In the genomic region with DNA sequence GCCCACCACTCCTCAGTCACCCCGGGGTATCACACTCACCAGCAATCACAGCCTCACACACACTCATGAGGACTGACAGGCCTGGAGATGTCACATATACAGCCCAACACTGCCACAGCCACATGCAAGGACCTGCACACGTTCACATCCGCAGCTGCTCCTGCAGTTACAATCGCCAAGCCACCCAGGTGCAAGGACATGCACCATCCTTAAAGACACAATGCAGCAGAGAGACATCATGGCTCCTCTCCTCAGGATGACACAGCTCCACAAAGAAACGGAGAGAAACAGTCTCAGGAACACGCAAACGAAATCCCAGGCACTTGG, we compare ENCODE assay signal across 10 cellular contexts. TPM values are rescaled to one million over a fixed set of nuclear protein-coding genes. Genes with fewer than 3 reads are reported as not detected.
A peak's percentile ranks its signal among the peaks of the same experiment; 100 is the strongest.
DNase-seq lines count a peak whose midpoint lies in the region; ATAC-seq and TF ChIP-seq lines count a peak whose summit lies in the region.
"Had no signal": no experiment of that assay in that cellular context is flagged by ENCODE, and none has a peak within 500 bp of the region (broad histone marks: within the 10 kb centered on the region; RNA-seq: fewer than 3 reads in every experiment).

No MANE protein-coding gene starts in this region.

- H3K27me3 ChIP-seq in SK-N-SH (ENCODE audit: insufficient read depth) = peaks cover 9% of the 10 kb centered on the region

- peaks cover 0 to 3% of the 10 kb centered on the region in 2 experiments; a peak in 1 of 4 replicates for H3K4me1 ChIP-seq in SK-N-SH (ENCODE audit: control insufficient read depth in 1 of 2, insufficient read depth in 2 of 2, low read depth in 1 of 2, low read length in 1 of 2)

- peaks cover 14% of the 10 kb centered on the region for H3K4me1 Mint-ChIP-seq in activated naive CD4-positive, alpha-beta T cell treated with anti-CD3 and anti-CD28 coated beads for 36 hours (ENCODE audit: low read depth)
- peaks cover 6% of the 10 kb centered on the region for H3K4me1 Mint-ChIP-seq in glutamatergic neuron (ENCODE audit: low read depth, unreplicated experiment)
- peaks cover 10 to 22% of the 10 kb centered on the region in 2 donors for H3K4me1 Mint-ChIP-seq in stimulated activated naive B cell treated with anti-CD40 and anti-IgM and Interleukin-4, amounts not matched to agents 10 μg/mL and 1 μg/mL and 100 μg/mL, for 72 hours

- H3K9me3 Mint-ChIP-seq in activated naive CD4-positive, alpha-beta T cell treated with anti-CD3 and anti-CD28 coated beads for 36 hours = no peaks in the 10 kb centered on the region
- peaks cover 6% of the 10 kb centered on the region for H3K9me3 Mint-ChIP-seq in glutamatergic neuron (ENCODE audit: unreplicated experiment)
- H3K9me3 Mint-ChIP-seq in stimulated activated naive B cell treated with anti-CD40 and anti-IgM and Interleukin-4, amounts not matched to agents 10 μg/mL and 1 μg/mL and 100 μg/mL, for 72 hours = no peaks in the 10 kb centered on the region

- peak overlapping the region; percentile 53 to 63 for H3K4me3 ChIP-seq in SK-N-SH (ENCODE audit: low read depth in 2 of 2, low read length in 1 of 2)

- CTCF ChIA-PET in activated naive CD4-positive, alpha-beta T cell treated with anti-CD3 and anti-CD28 coated beads for 36 hours (lab: Charles Lee) = no interaction called here
- CTCF ChIA-PET in SK-N-SH (lab: Yijun Ruan, JAX) = interaction anchor here (0.6 to 1.3 kb wide), 4 partner anchors 9 to 77 kb away, joined by 3 to 5 read pairs (median 4); no protein-coding TSS in a partner anchor

- H3K36me3 Mint-ChIP-seq in activated naive CD4-positive, alpha-beta T cell treated with anti-CD3 and anti-CD28 coated beads for 36 hours (ENCODE audit: low read depth) = no peaks in the 10 kb centered on the region
- H3K36me3 Mint-ChIP-seq in glutamatergic neuron (ENCODE audit: unreplicated experiment) = no peaks in the 10 kb centered on the region
- H3K36me3 Mint-ChIP-seq in stimulated activated naive B cell treated with anti-CD40 and anti-IgM and Interleukin-4, amounts not matched to agents 10 μg/mL and 1 μg/mL and 100 μg/mL, for 72 hours = no peaks in the 10 kb centered on the region

- DNase-seq in activated naive CD4-positive, alpha-beta T cell treated with anti-CD3 and anti-CD28 coated beads for 36 hours = peak; percentile 12
- DNase-seq in activated naive CD4-positive, alpha-beta T cell treated with anti-CD3 and anti-CD28 coated beads, Interleukin-2, amount 50 U/mL, for 16 hours = no peak
- DNase-seq in SK-N-SH = peak; percentile 44
- no peak for DNase-seq in glutamatergic neuron
- no peak for DNase-seq in stimulated activated naive B cell treated with anti-CD40 and anti-IgM and Interleukin-4, amounts not matched to agents 10 μg/mL and 1 μg/mL and 100 μg/mL, for 72 hours
- DNase-seq in stimulated activated CD8-positive, alpha-beta memory T cell treated with anti-CD3 and anti-CD28 coated beads, Interleukin-4, amount 100 ng/mL, for 48 hours = no peak
- DNase-seq in epidermal melanocyte (ENCODE audit: insufficient read length, low spot score) = no peak
- DNase-seq: dermis blood vessel endothelial cell had no signal

- no peaks in the 10 kb centered on the region for H3K36me3 ChIP-seq in SK-N-SH (replicated peaks in 1 of 2; ENCODE audit: control insufficient read depth in 1 of 2, insufficient read depth in 2 of 2, low read length in 1 of 2)

- no peaks in the 10 kb centered on the region for H3K9me3 ChIP-seq in SK-N-SH

- intact Hi-C loops in activated naive CD4-positive, alpha-beta T cell treated with anti-CD3 and anti-CD28 coated beads for 36 hours (cut with micrococcal nuclease) = no loop called here

- peak overlapping the region; percentile 70 for H3K4me3 Mint-ChIP-seq in activated naive CD4-positive, alpha-beta T cell treated with anti-CD3 and anti-CD28 coated beads for 36 hours
- H3K4me3 Mint-ChIP-seq in glutamatergic neuron (ENCODE audit: unreplicated experiment) = peak overlapping the region; percentile 97
- H3K4me3 Mint-ChIP-seq in stimulated activated naive B cell treated with anti-CD40 and anti-IgM and Interleukin-4, amounts not matched to agents 10 μg/mL and 1 μg/mL and 100 μg/mL, for 72 hours = peak overlapping the region; percentile 51 to 75

- H4K20me1 ChIP-seq in SK-N-SH (ENCODE audit: insufficient read depth) = no peaks in the 10 kb centered on the region

- no peak for TF ChIP-seq EP300 in SK-N-SH (IDR thresholded peaks at IDR 0.05; ENCODE audit: borderline replicate concordance in 1 of 2, low read depth in 1 of 2, low read length in 1 of 2)

- peak in 1 of 2 donors; percentile 23 for ATAC-seq in stimulated activated naive B cell treated with anti-CD40 and anti-IgM and Interleukin-4, amounts not matched to agents 10 μg/mL and 1 μg/mL and 100 μg/mL, for 72 hours (replicated peaks)
- ATAC-seq in HG02973 (IDR thresholded peaks at IDR 0.05; ENCODE audit: unreplicated experiment) = no peak

- H3K27me3 Mint-ChIP-seq in activated naive CD4-positive, alpha-beta T cell treated with anti-CD3 and anti-CD28 coated beads for 36 hours (ENCODE audit: low read depth) = peaks cover 20% of the 10 kb centered on the region
- peaks cover 9% of the 10 kb centered on the region for H3K27me3 Mint-ChIP-seq in glutamatergic neuron (ENCODE audit: unreplicated experiment)
- H3K27me3 Mint-ChIP-seq in stimulated activated naive B cell treated with anti-CD40 and anti-IgM and Interleukin-4, amounts not matched to agents 10 μg/mL and 1 μg/mL and 100 μg/mL, for 72 hours = peaks cover 40 to 41% of the 10 kb centered on the region in 2 donors

- WGBS in SK-N-SH (ENCODE audit: low lambda C conversion rate) = 21% methylated on average over 7 of the region's 7 CpGs

- TF ChIP-seq RAD21 in SK-N-SH (IDR thresholded peaks at IDR 0.05; ENCODE audit: low read length) = no peak

- H3K79me2 ChIP-seq in SK-N-SH (ENCODE audit: insufficient read depth) = no peaks in the 10 kb centered on the region

- H3K9ac ChIP-seq in SK-N-SH = no peak overlapping the region

- no peak overlapping the region for H3K27ac Mint-ChIP-seq in activated naive CD4-positive, alpha-beta T cell treated with anti-CD3 and anti-CD28 coated beads for 36 hours
- H3K27ac Mint-ChIP-seq in glutamatergic neuron (ENCODE audit: unreplicated experiment) = peak overlapping the region; percentile 93
- no peak overlapping the region for H3K27ac Mint-ChIP-seq in stimulated activated naive B cell treated with anti-CD40 and anti-IgM and Interleukin-4, amounts not matched to agents 10 μg/mL and 1 μg/mL and 100 μg/mL, for 72 hours

- TF ChIP-seq CTCF in SK-N-SH (IDR thresholded peaks at IDR 0.05) (no peak), glutamatergic neuron (IDR thresholded peaks at IDR 0.05; ENCODE audit: partially characterized antibody, unreplicated experiment) (no peak)

- no peak overlapping the region for H3K27ac ChIP-seq in SK-N-SH (ENCODE audit: low read depth in 2 of 2, low read length in 1 of 2)

- H3K4me2 ChIP-seq in SK-N-SH = peak overlapping the region; percentile 74

- POLR2A ChIA-PET in SK-N-SH (lab: Yijun Ruan, JAX) = no interaction called here

- H3F3A ChIP-seq in SK-N-SH (replicated peaks; ENCODE audit: insufficient read depth) = no peaks in the 10 kb centered on the region

- no peaks in the 10 kb centered on the region for H3K9me2 ChIP-seq in SK-N-SH

- no peak overlapping the region for H2AFZ ChIP-seq in SK-N-SH (ENCODE audit: low read depth)

TF ChIP-seq in SK-N-SH, 30 proteins besides CTCF, POLR2A, EP300 and RAD21 (continues in another document):
- no peak for TF ChIP-seq FOXJ3 (CRISPR knock-in tag; IDR thresholded peaks at IDR 0.05)
- no peak for TF ChIP-seq RCOR1 (IDR thresholded peaks at IDR 0.05; ENCODE audit: low read length)
- TF ChIP-seq FOSL2 (IDR thresholded peaks at IDR 0.05; ENCODE audit: borderline replicate concordance, low read depth) = no peak
- TF ChIP-seq, protein P1, sequence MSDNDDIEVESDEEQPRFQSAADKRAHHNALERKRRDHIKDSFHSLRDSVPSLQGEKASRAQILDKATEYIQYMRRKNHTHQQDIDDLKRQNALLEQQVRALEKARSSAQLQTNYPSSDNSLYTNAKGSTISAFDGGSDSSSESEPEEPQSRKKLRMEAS (IDR thresholded peaks at IDR 0.05; ENCODE audit: low read depth) = no peak
- TF ChIP-seq TEAD4 (IDR thresholded peaks at IDR 0.05; ENCODE audit: borderline replicate concordance, insufficient read depth) = no peak
- TF ChIP-seq MXI1 (IDR thresholded peaks at IDR 0.05; ENCODE audit: low read depth, low read length) = no peak
- TF ChIP-seq GABPA (IDR thresholded peaks at IDR 0.05; ENCODE audit: low read depth) = no peak
- no peak for TF ChIP-seq FOXM1 (IDR thresholded peaks at IDR 0.05; ENCODE audit: low read depth)
- no peak for TF ChIP-seq GATA2 (CRISPR knock-in tag; IDR thresholded peaks at IDR 0.05)
- TF ChIP-seq SIN3A (IDR thresholded peaks at IDR 0.05; ENCODE audit: borderline replicate concordance, low read depth, low read length) = no peak
- no peak for TF ChIP-seq RXRA (IDR thresholded peaks at IDR 0.05; ENCODE audit: borderline replicate concordance, low read depth)

RNA-seq across cellular contexts. Expression of a gene that starts 1.1 kb away (rescaled TPM):
- 1 to 10 TPM; 1.7 to 1.9 TPM for total RNA-seq in activated naive CD4-positive, alpha-beta T cell treated with anti-CD3 and anti-CD28 coated beads for 36 hours
- polyA plus RNA-seq in SK-N-SH (2012; rRNA removed) = 24.8 and 35.0 TPM in 2 replicates
- polyA plus RNA-seq in SK-N-SH (2012; cell fraction: cytosol; rRNA removed) = 16.4 and 27.1 TPM in 2 replicates
- 11.9 and 42.6 TPM in 2 replicates for polyA plus RNA-seq in SK-N-SH (2012; cell fraction: nucleus; rRNA removed)
- total RNA-seq in glutamatergic neuron (ENCODE audit: unreplicated experiment) = 127 TPM
- total RNA-seq: HT1080 had no signal

RNA-seq across cellular contexts. Expression of a gene that starts 8.0 kb away (rescaled TPM):
- not detected for total RNA-seq in activated naive CD4-positive, alpha-beta T cell treated with anti-CD3 and anti-CD28 coated beads for 36 hours
- 0.03 and 0.06 TPM in 2 replicates for polyA plus RNA-seq in SK-N-SH (2012; rRNA removed)
- not detected in 2 replicates for polyA plus RNA-seq in SK-N-SH (2012; cell fraction: cytosol; rRNA removed)
- polyA plus RNA-seq in SK-N-SH (2012; cell fraction: nucleus; rRNA removed) = 0.97 and 2.0 TPM in 2 replicates
- total RNA-seq in glutamatergic neuron (ENCODE audit: unreplicated experiment) = not detected
- total RNA-seq: dermis blood vessel endothelial cell, HT1080 had no signal

RNA-seq across cellular contexts. Expression of a gene that starts 32.5 kb away (rescaled TPM):
- total RNA-seq in activated naive CD4-positive, alpha-beta T cell treated with anti-CD3 and anti-CD28 coated beads for 36 hours = 10 to 100 TPM; 91.1 to 99.4 TPM
- polyA plus RNA-seq in SK-N-SH (2012; rRNA removed) = 34.0 and 48.9 TPM in 2 replicates
- 12.3 and 13.5 TPM in 2 replicates for polyA plus RNA-seq in SK-N-SH (2012; cell fraction: cytosol; rRNA removed)
- 245 and 301 TPM in 2 replicates for polyA plus RNA-seq in SK-N-SH (2012; cell fraction: nucleus; rRNA removed)
- total RNA-seq in glutamatergic neuron (ENCODE audit: unreplicated experiment) = 264 TPM

RNA-seq across cellular contexts. Expression of a gene that starts 48.0 kb away (rescaled TPM):
- not detected for total RNA-seq in activated naive CD4-positive, alpha-beta T cell treated with anti-CD3 and anti-CD28 coated beads for 36 hours
- not detected in 2 replicates for polyA plus RNA-seq in SK-N-SH (2012; rRNA removed)
- polyA plus RNA-seq in SK-N-SH (2012; cell fraction: cytosol; rRNA removed) = not detected in 2 replicates
- not detected in 2 replicates for polyA plus RNA-seq in SK-N-SH (2012; cell fraction: nucleus; rRNA removed)
- total RNA-seq in glutamatergic neuron (ENCODE audit: unreplicated experiment) = not detected
- total RNA-seq: dermis blood vessel endothelial cell, HT1080 had no signal

Comparison
In these comparisons a context has a peak if more than half of its experiments do, and no peak if none do; other contexts are left out.
1. DNase-seq: peak in activated naive CD4-positive, alpha-beta T cell treated with anti-CD3 and anti-CD28 coated beads for 36 hours (single experiment) and SK-N-SH (single experiment); none in activated naive CD4-positive, alpha-beta T cell treated with anti-CD3 and anti-CD28 coated beads, Interleukin-2, amount 50 U/mL, for 16 hours (single experiment), glutamatergic neuron (single experiment), stimulated activated naive B cell treated with anti-CD40 and anti-IgM and Interleukin-4, amounts not matched to agents 10 μg/mL and 1 μg/mL and 100 μg/mL, for 72 hours (single experiment), stimulated activated CD8-positive, alpha-beta memory T cell treated with anti-CD3 and anti-CD28 coated beads, Interleukin-4, amount 100 ng/mL, for 48 hours (single experiment) and epidermal melanocyte (single experiment).
2. RNA of a gene that starts 1.1 kb away (total RNA-seq): 127 TPM in glutamatergic neuron (single experiment); 1.7 to 1.9 TPM in activated naive CD4-positive, alpha-beta T cell treated with anti-CD3 and anti-CD28 coated beads for 36 hours; every median in the first group is over 10 times any median in the second.
3. Peak in every context shown above with its lines, with median percentiles within 50 percentile points of each other: H3K4me3 Mint-ChIP-seq.